Comparison of ENCODE assay signal across 9 cellular contexts in genomic region chr17:57519199-57519598, GRCh38.
A peak's percentile ranks its signal among the peaks of the same experiment; 100 is the strongest.
DNase-seq lines count a peak whose midpoint lies in the region; ATAC-seq and TF ChIP-seq lines count a peak whose summit lies in the region.
"Had no signal": no experiment of that assay in that cellular context is flagged by ENCODE, and none has a peak within 500 bp of the region (broad histone marks: within the 10 kb centered on the region; RNA-seq: fewer than 3 reads in every experiment).

No MANE protein-coding gene starts in this region.

- no peak for TF ChIP-seq CTCF in mammary epithelial cell (conservative IDR thresholded peaks at IDR 0.05 in 1 of 2, IDR thresholded peaks at IDR 0.05 in 1 of 2; ENCODE audit: extremely low read depth in 1 of 2, insufficient read depth in 1 of 2, low read depth in 1 of 2, low read length in 2 of 2)

- in situ Hi-C loops in mammary epithelial cell (cut with MboI; ENCODE audit: low sequenced_read_pairs in 2 of 2) = loop anchor here in 1 of 2 donors (10.0 kb wide), 1 partner anchor 74 kb away; no protein-coding TSS in a partner anchor

- H3K4me3 ChIP-seq in mammary epithelial cell (replicated peaks in 1 of 3; ENCODE audit: insufficient read depth in 1 of 3, low read depth in 2 of 3, low read length in 3 of 3) = no peak overlapping the region

- no TSS peak for BruUV-seq in mammary epithelial cell (replicated peaks; lab: Mats Ljungman, UMichigan)

- CTCF ChIA-PET in mammary epithelial cell (lab: Charles Lee; ENCODE audit: low non-redundant PET) = no interaction called here

- no peak overlapping the region for H3K9ac ChIP-seq in mammary epithelial cell (ENCODE audit: insufficient read depth, low read length)

- H4K20me1 ChIP-seq in mammary epithelial cell (ENCODE audit: insufficient read depth, low read length) = no peaks in the 10 kb centered on the region

- H2AFZ ChIP-seq in mammary epithelial cell (ENCODE audit: low read depth, low read length) = no peak overlapping the region

- 77% methylated on average over 7 of the region's 9 CpGs for WGBS in mammary epithelial cell (ENCODE audit: low coverage, missing lambda C conversion rate)

- no peaks in the 10 kb centered on the region for H3K27me3 ChIP-seq in mammary epithelial cell (ENCODE audit: insufficient read depth, low read length)

- ATAC-seq in GM18505 (IDR thresholded peaks at IDR 0.05; ENCODE audit: unreplicated experiment) (no peak), HG02970 (IDR thresholded peaks at IDR 0.05; ENCODE audit: low FRiP score, unreplicated experiment) (no peak)
- ATAC-seq: CD8-positive, alpha-beta T cell had no signal

- no peaks in the 10 kb centered on the region for H3K36me3 ChIP-seq in mammary epithelial cell (ENCODE audit: insufficient read depth, low read length)

- intact Hi-C loops in mammary epithelial cell (cut with micrococcal nuclease) = no loop called here

- H3K79me2 ChIP-seq in mammary epithelial cell (ENCODE audit: insufficient read depth, low read length) = no peaks in the 10 kb centered on the region

- H3K4me1 ChIP-seq in mammary epithelial cell (ENCODE audit: insufficient read depth, low read length) = peaks cover 31% of the 10 kb centered on the region

- H3K9me3 ChIP-seq in mammary epithelial cell (replicated peaks; ENCODE audit: insufficient read depth, low read length) = no peaks in the 10 kb centered on the region

- dilution Hi-C loops in mammary epithelial cell (cut with HindIII; ENCODE audit: low sequenced_read_pairs) = no loop called here

- DNase-seq in AG20443 (ENCODE audit: low spot score) = peak; percentile 74
- peak; percentile 89 for DNase-seq in NCI-H1694 (lab: John Stamatoyannopoulos, UW)
- peak; percentile 17 for DNase-seq in mammary epithelial cell
- DNase-seq in kidney glomerular epithelial cell (lab: John Stamatoyannopoulos, UW) = peak; percentile 91
- no peak for DNase-seq in NCI-H2107 treated with DMSO at 0.1 percent for 48 hours (lab: John Stamatoyannopoulos, UW; ENCODE audit: unreplicated experiment)
- no peak for DNase-seq in 8988T
- DNase-seq: CD8-positive, alpha-beta T cell had no signal

- H3K27ac ChIP-seq in mammary epithelial cell (ENCODE audit: insufficient read depth, low read depth, low read length) = no peak overlapping the region

- TF ChIP-seq POLR2A in GM18505 (IDR thresholded peaks at IDR 0.05; ENCODE audit: borderline replicate concordance, extremely low read depth, insufficient read depth, insufficient read length) = no peak

- H3K4me2 ChIP-seq in mammary epithelial cell (ENCODE audit: insufficient read depth, low read depth, low read length) = no peak overlapping the region

Comparison
In these comparisons a context has a peak if more than half of its experiments do, and no peak if none do; other contexts are left out.
1. DNase-seq: peak in AG20443 (single experiment), NCI-H1694 (single experiment), mammary epithelial cell (single experiment) and kidney glomerular epithelial cell (single experiment); none in NCI-H2107 treated with DMSO at 0.1 percent for 48 hours (single experiment) and 8988T (single experiment).